In genomic region chr17:80416260-80416939, GRCh38 we compare ENCODE assay signal across 9 cellular contexts. TPM values are rescaled to one million over a fixed set of nuclear protein-coding genes. Genes with fewer than 3 reads are reported as not detected.
DNase-seq lines count a peak whose midpoint lies in the region; FAIRE-seq and TF ChIP-seq lines count a peak whose summit lies in the region.
"Had no signal": no experiment of that assay in that cellular context is flagged by ENCODE, and none has a peak within 500 bp of the region (broad histone marks: within the 10 kb centered on the region; RNA-seq: fewer than 3 reads in every experiment).

No MANE protein-coding gene starts in this region.

- no peaks in the 10 kb centered on the region for H3K36me3 ChIP-seq in Loucy (ENCODE audit: insufficient read depth, low read length)

- no peak overlapping the region for H3K27ac ChIP-seq in dorsolateral prefrontal cortex

- DNase-seq in CD14-positive monocyte (ENCODE audit: low spot score), result no peak
- DNase-seq in dorsolateral prefrontal cortex, result no peak
- no peak for DNase-seq in neural crest cell (ENCODE audit: low read depth, low spot score)
- DNase-seq in activated gamma-delta T cell treated with Interleukin-2 at 50 U/mL for 16 hours, result no peak
- DNase-seq in C1 segment of cervical spinal cord (lab: John Stamatoyannopoulos, UW), result no peak
- DNase-seq in GM12892 (ENCODE audit: insufficient read length), result no peak
- no peak for DNase-seq in NOMO-1 (lab: John Stamatoyannopoulos, UW; ENCODE audit: unreplicated experiment in 2 of 2)
- DNase-seq: NCI-H69 had no signal

- intact Hi-C loops in CD14-positive monocyte (cut with micrococcal nuclease) (loop anchor here in 1 of 2 donors (5.0 kb wide), 1 partner anchor 36 kb away; no protein-coding TSS in a partner anchor), dorsolateral prefrontal cortex (cut with DNase I) (loop anchor here in 1 of 2 donors (10.0 kb wide), 1 partner anchor 622 kb away; the partner anchor contains the start of gene CBX8)

- peak overlapping the region in 4 of 7 donors; percentile 45 to 98 (median 77) for H3K27ac Mint-ChIP-seq in CD14-positive monocyte
- H3K27ac Mint-ChIP-seq in neural crest cell (ENCODE audit: unreplicated experiment), result no peak overlapping the region

- H3K27me3 ChIP-seq in Loucy (ENCODE audit: insufficient read depth, low read length, poor library complexity, severe bottlenecking) (no peaks in the 10 kb centered on the region), dorsolateral prefrontal cortex (no peaks in the 10 kb centered on the region)

- peaks cover 23 to 29% of the 10 kb centered on the region in 2 donors for H3K36me3 Mint-ChIP-seq in CD14-positive monocyte
- H3K36me3 Mint-ChIP-seq in neural crest cell (ENCODE audit: low read depth), result peaks cover 3% of the 10 kb centered on the region

- 0 out of 2 replicates have a peak, but pooled peaks cover 3% of the 10 kb centered on the region for H3F3A ChIP-seq in Loucy (ENCODE audit: low read depth)

- H3K79me2 ChIP-seq in Loucy (ENCODE audit: insufficient read depth, low read length), result peaks cover 11% of the 10 kb centered on the region; the same call in 1 of the 2 replicates

- H3K4me3 Mint-ChIP-seq in CD14-positive monocyte (peak overlapping the region; percentile 87 to 91), neural crest cell (peak overlapping the region; percentile 97)

- peaks cover 0 to 7% (median 0%) of the 10 kb centered on the region in 7 donors for H3K9me3 Mint-ChIP-seq in CD14-positive monocyte
- no peaks in the 10 kb centered on the region for H3K9me3 Mint-ChIP-seq in neural crest cell

- H3K9me2 ChIP-seq in Loucy (replicated peaks; ENCODE audit: low read depth, low read length), result no peaks in the 10 kb centered on the region

- H3K9me3 ChIP-seq in Loucy (ENCODE audit: insufficient read depth, low read depth, low read length), result no peaks in the 10 kb centered on the region

- H3K4me2 ChIP-seq in Loucy (ENCODE audit: low read depth, low read length, poor library complexity, severe bottlenecking), result peak overlapping the region; percentile 91

- H3K4me1 ChIP-seq in Loucy (ENCODE audit: insufficient read depth, low read length, poor library complexity, severe bottlenecking), result peaks cover 7% of the 10 kb centered on the region

- TF ChIP-seq CTCF in CD14-positive monocyte (IDR thresholded peaks at IDR 0.05), result no peak
- no peak for TF ChIP-seq CTCF in Loucy (conservative IDR thresholded peaks at IDR 0.05; ENCODE audit: low read length)
- TF ChIP-seq CTCF in dorsolateral prefrontal cortex (IDR thresholded peaks at IDR 0.05 in 54 of 56, conservative IDR thresholded peaks at IDR 0.05 in 2 of 56; ENCODE audit: low read depth in 1 of 56, partially characterized antibody in 56 of 56), result no peak
- no peak for TF ChIP-seq CTCF in neural crest cell (conservative IDR thresholded peaks at IDR 0.05)

- H3K9ac ChIP-seq in Loucy (ENCODE audit: low read depth, low read length, poor library complexity, severe bottlenecking), result peak overlapping the region; percentile 76

- FAIRE-seq in GM12892 (lab: Jason Lieb, UNC), result no peak

- peaks cover 17 to 27% (median 25%) of the 10 kb centered on the region in 3 donors for H3K27me3 Mint-ChIP-seq in CD14-positive monocyte (ENCODE audit: low read depth in 3 of 3)
- peaks cover 27% of the 10 kb centered on the region for H3K27me3 Mint-ChIP-seq in neural crest cell (ENCODE audit: low read depth)

- TF ChIP-seq POLR2A in GM12892 (IDR thresholded peaks at IDR 0.05; ENCODE audit: low read depth, low read length), result no peak

- peaks cover 8% of the 10 kb centered on the region for H4K20me1 ChIP-seq in Loucy (ENCODE audit: insufficient read depth, low read length, poor library complexity, severe bottlenecking)

- H3K4me3 ChIP-seq in Loucy (ENCODE audit: low read length, poor library complexity, severe bottlenecking), result peak overlapping the region; percentile 93
- peak overlapping the region in 57 of 59 donors; percentile 70 to 100 (median 92) for H3K4me3 ChIP-seq in dorsolateral prefrontal cortex

- no peak overlapping the region for H2AFZ ChIP-seq in Loucy (ENCODE audit: low read length)

- H3K4me1 Mint-ChIP-seq in CD14-positive monocyte (peaks cover 16% of the 10 kb centered on the region), neural crest cell (peaks cover 39% of the 10 kb centered on the region)

RNA-seq across cellular contexts. Expression of gene ENDOV, which starts 1.4 kb away (rescaled TPM):
- polyA plus RNA-seq in CD14-positive monocyte, result 10 to 100 TPM; 10.4 to 13.3 TPM
- 10 to 100 TPM; 21.4 to 61.2 (median 36.5) TPM for total RNA-seq in dorsolateral prefrontal cortex
- 34.9 and 38.0 TPM in 2 replicates for total RNA-seq in neural crest cell
- polyA plus RNA-seq in GM12892 (2012; ENCODE audit: missing spikeins), result 6.7 TPM
